In genomic region chr7:151696738-151697514, GRCh38 we compare ENCODE assay signal across 8 cellular contexts.
DNase-seq lines count a peak whose midpoint lies in the region; ATAC-seq and TF ChIP-seq lines count a peak whose summit lies in the region.

No MANE protein-coding gene starts in this region.

- 0 out of 2 replicates have a peak, but pooled peaks have one; percentile 17 for TF ChIP-seq CTCF in HEK293 (tag by site-specific recombination; IDR thresholded peaks at IDR 0.05)
- no peak for TF ChIP-seq CTCF in fibroblast of villous mesenchyme (IDR thresholded peaks at IDR 0.05; ENCODE audit: insufficient read depth, low read depth, low read length)
- TF ChIP-seq CTCF in prostate gland (IDR thresholded peaks at IDR 0.05) = peak in 2 of 4 experiments; percentile 10 to 27

- H3K27ac ChIP-seq in HEK293 (ENCODE audit: extremely low read depth, low read depth, low read length) = no peak overlapping the region
- peak overlapping the region; percentile 75 to 77 for H3K27ac ChIP-seq in prostate gland

- ATAC-seq in GM21381 (IDR thresholded peaks at IDR 0.05; ENCODE audit: unreplicated experiment) = no peak

- peak; percentile 98 for DNase-seq in NCI-H69 (lab: John Stamatoyannopoulos, UW)
- DNase-seq in fibroblast of villous mesenchyme (ENCODE audit: low read depth) = peak; percentile 34
- peak; percentile 35 for DNase-seq in prostate gland (ENCODE audit: low spot score)
- DNase-seq in mesenteric fat pad (ENCODE audit: low spot score) = no peak
- DNase-seq in AG08396 (ENCODE audit: low spot score) = no peak
- no peak for DNase-seq in CD1c-positive myeloid dendritic cell (ENCODE audit: extremely low spot score)

- H3K4me3 ChIP-seq in HEK293 (ENCODE audit: low read depth, low read length) (no peak overlapping the region), fibroblast of villous mesenchyme (ENCODE audit: low read depth, low read length) (no peak overlapping the region), prostate gland (no peak overlapping the region)

- intact Hi-C loops in prostate gland (cut with DNase I) = loop anchor here (5.0 kb wide), 2 partner anchors 60 to 130 kb away; no protein-coding TSS in a partner anchor

- CTCF ChIA-PET in HEK293 (lab: Yijun Ruan, JAX) = interaction anchor here (0.7 to 2.1 kb wide), 8 partner anchors 9 to 213 kb away, joined by 3 to 12 read pairs (median 3); no protein-coding TSS in a partner anchor

- WGBS in prostate gland = 55% methylated on average over 16 of the region's 18 CpGs

- H3K27me3 ChIP-seq in prostate gland (replicated peaks; ENCODE audit: insufficient read depth) = no peaks in the 10 kb centered on the region

- H3K36me3 ChIP-seq in HEK293 (ENCODE audit: control insufficient read depth in 2 of 2, insufficient read depth in 1 of 2, low read length in 2 of 2) (no peaks in the 10 kb centered on the region), prostate gland (no peaks in the 10 kb centered on the region)

- H3K4me1 ChIP-seq in HEK293 (ENCODE audit: control insufficient read depth, insufficient read depth, low read length) = peaks cover 6% of the 10 kb centered on the region; the same call in 1 of the 2 replicates
- peaks cover 12% of the 10 kb centered on the region for H3K4me1 ChIP-seq in prostate gland (replicated peaks)

- TF ChIP-seq POLR2A in prostate gland (IDR thresholded peaks at IDR 0.05) = no peak

- no peaks in the 10 kb centered on the region for H3K9me3 ChIP-seq in HEK293 (ENCODE audit: control insufficient read depth, insufficient read depth, low read depth, low read length)
- no peaks in the 10 kb centered on the region for H3K9me3 ChIP-seq in prostate gland

- POLR2A ChIA-PET in HEK293 (lab: Yijun Ruan, JAX) = interaction anchor here (1.1 kb wide), 1 partner anchor 40 kb away, joined by 3 read pairs; no protein-coding TSS in a partner anchor

TF ChIP-seq in HEK293, 187 proteins besides CTCF, POLR2A, EP300 and RAD21:
- no peak for TF ChIP-seq ZNF624 (tag by site-specific recombination; IDR thresholded peaks at IDR 0.05)
- TF ChIP-seq ZNF596 (tag by site-specific recombination; IDR thresholded peaks at IDR 0.05) = no peak
- TF ChIP-seq GLIS1 (tag by site-specific recombination; IDR thresholded peaks at IDR 0.05) = peak; percentile 73
- no peak for TF ChIP-seq ZNF214 (tag by site-specific recombination; IDR thresholded peaks at IDR 0.05; ENCODE audit: borderline replicate concordance)
- no peak for TF ChIP-seq MYNN (tag by site-specific recombination; IDR thresholded peaks at IDR 0.05; ENCODE audit: borderline replicate concordance)
- TF ChIP-seq ZNF423 (tag by site-specific recombination; IDR thresholded peaks at IDR 0.05) = 0 out of 2 replicates have a peak, but pooled peaks have one; percentile 10
- no peak for TF ChIP-seq KLF10 (tag by site-specific recombination; IDR thresholded peaks at IDR 0.05)
- TF ChIP-seq KLF17 (tag by site-specific recombination; IDR thresholded peaks at IDR 0.05) = peak; percentile 92
- TF ChIP-seq ZNF239 (tag by site-specific recombination; IDR thresholded peaks at IDR 0.05) = no peak
- TF ChIP-seq ZNF785 (tag by site-specific recombination; IDR thresholded peaks at IDR 0.05) = no peak
- no peak for TF ChIP-seq ZNF138 (tag by site-specific recombination; IDR thresholded peaks at IDR 0.05; ENCODE audit: borderline replicate concordance)
- no peak for TF ChIP-seq ZBTB17 (tag by site-specific recombination; IDR thresholded peaks at IDR 0.05)
- no peak for TF ChIP-seq TRIM28 (IDR thresholded peaks at IDR 0.05; ENCODE audit: borderline replicate concordance, low read length)
- no peak for TF ChIP-seq ATF2 (tag by site-specific recombination; IDR thresholded peaks at IDR 0.05; ENCODE audit: low read depth)
- TF ChIP-seq KLF1 (tag by site-specific recombination; IDR thresholded peaks at IDR 0.05) = peak; percentile 99
- 0 out of 2 replicates have a peak, but pooled peaks have one; percentile 12 for TF ChIP-seq GLIS2 (tag by site-specific recombination; IDR thresholded peaks at IDR 0.05)
- no peak for TF ChIP-seq OSR2 (tag by site-specific recombination; IDR thresholded peaks at IDR 0.05)
- TF ChIP-seq BCL11A (tag by site-specific recombination; IDR thresholded peaks at IDR 0.05; ENCODE audit: low read depth) = no peak
- no peak for TF ChIP-seq GLI2 (tag by site-specific recombination; IDR thresholded peaks at IDR 0.05; ENCODE audit: borderline replicate concordance, low read depth)
- no peak for TF ChIP-seq ZNF133 (tag by site-specific recombination; IDR thresholded peaks at IDR 0.05)
- TF ChIP-seq ZNF398 (tag by site-specific recombination; IDR thresholded peaks at IDR 0.05) = no peak
- TF ChIP-seq FEZF1 (tag by site-specific recombination; IDR thresholded peaks at IDR 0.05) = no peak
- no peak for TF ChIP-seq ZNF658 (tag by site-specific recombination; IDR thresholded peaks at IDR 0.05)
- TF ChIP-seq HOXC10 (CRISPR knock-in tag; IDR thresholded peaks at IDR 0.05) = no peak
- peak; percentile 97 for TF ChIP-seq ZIC2 (tag by site-specific recombination; IDR thresholded peaks at IDR 0.05)
- no peak for TF ChIP-seq ZNF585B (tag by site-specific recombination; IDR thresholded peaks at IDR 0.05)
- TF ChIP-seq AEBP2 (tag by site-specific recombination; IDR thresholded peaks at IDR 0.05; ENCODE audit: borderline replicate concordance) = no peak
TF ChIP-seq in HEK293: peak in this region for 6.

Comparison
In these comparisons a context has a peak if more than half of its experiments do, and no peak if none do; other contexts are left out.
1. DNase-seq: peak in NCI-H69 (single experiment), fibroblast of villous mesenchyme (single experiment) and prostate gland (single experiment); none in mesenteric fat pad (single experiment), AG08396 (single experiment) and CD1c-positive myeloid dendritic cell (single experiment).